9 cellular contexts compared by ENCODE assay signal in genomic region chr19:50331187-50332013, GRCh38. TPM values are rescaled to one million over a fixed set of nuclear protein-coding genes. Genes with fewer than 3 reads are reported as not detected.
A peak's percentile ranks its signal among the peaks of the same experiment; 100 is the strongest.
DNase-seq lines count a peak whose midpoint lies in the region; ATAC-seq and TF ChIP-seq lines count a peak whose summit lies in the region.
"Had no signal": no experiment of that assay in that cellular context is flagged by ENCODE, and none has a peak within 500 bp of the region (broad histone marks: within the 10 kb centered on the region; RNA-seq: fewer than 3 reads in every experiment).

No MANE protein-coding gene starts in this region.

- ATAC-seq in GM23338 (no peak), GM18858 (IDR thresholded peaks at IDR 0.05; ENCODE audit: unreplicated experiment) (no peak)
- no peak for ATAC-seq in activated naive CD8-positive, alpha-beta T cell treated with anti-CD3 and anti-CD28 coated beads, Interleukin-2, amount 50 U/mL, for 24 hours

- H3K79me2 ChIP-seq in GM23338 (replicated peaks; ENCODE audit: insufficient read depth), result peaks cover 16% of the 10 kb centered on the region

- H3K4me3 ChIP-seq in BLaER1 (peak overlapping the region; percentile 59), GM23338 (peak overlapping the region; percentile 88), muscle layer of duodenum (ENCODE audit: low read depth in 1 of 2, low read length in 2 of 2) (peak overlapping the region; percentile 3 to 51)

- peak overlapping the region; percentile 76 for H3K4me2 ChIP-seq in BLaER1
- peak overlapping the region; percentile 98 for H3K4me2 ChIP-seq in GM23338

- H3K36me3 Mint-ChIP-seq in GM23338 (ENCODE audit: low read depth), result peaks cover 60% of the 10 kb centered on the region
- H3K36me3 Mint-ChIP-seq in activated naive CD8-positive, alpha-beta T cell treated with anti-CD3 and anti-CD28 coated beads, Interleukin-2, amount 50 U/mL, for 24 hours (ENCODE audit: low read depth), result peaks cover 21% of the 10 kb centered on the region

- H3K27ac ChIP-seq in BLaER1 (no peak overlapping the region), GM23338 (ENCODE audit: low read depth) (peak overlapping the region; percentile 100), muscle layer of duodenum (ENCODE audit: low read length) (no peak overlapping the region)

- H3K36me3 ChIP-seq in BLaER1 (no peaks in the 10 kb centered on the region), GM23338 (ENCODE audit: insufficient read depth) (no peaks in the 10 kb centered on the region), muscle layer of duodenum (ENCODE audit: control insufficient read depth in 1 of 2, insufficient read depth in 2 of 2, low read length in 2 of 2) (no peaks in the 10 kb centered on the region)

- H4K20me1 ChIP-seq in BLaER1 (peaks cover 3% of the 10 kb centered on the region; the same call in 1 of the 2 replicates), GM23338 (replicated peaks; ENCODE audit: insufficient read depth) (peaks cover 12% of the 10 kb centered on the region; the same call in 1 of the 2 replicates)

- H3K27me3 ChIP-seq in BLaER1 (peaks cover 49% of the 10 kb centered on the region), GM23338 (ENCODE audit: insufficient read depth) (peaks cover 25% of the 10 kb centered on the region), muscle layer of duodenum (ENCODE audit: low read depth, low read length) (peaks cover 38% of the 10 kb centered on the region)

- peaks cover 24% of the 10 kb centered on the region for H3K4me1 ChIP-seq in BLaER1
- H3K4me1 ChIP-seq in GM23338 (ENCODE audit: insufficient read depth), result peaks cover 26% of the 10 kb centered on the region
- peaks cover 6 to 39% of the 10 kb centered on the region in 2 donors for H3K4me1 ChIP-seq in muscle layer of duodenum (ENCODE audit: control insufficient read depth in 1 of 2, insufficient read depth in 2 of 2, low read length in 2 of 2)

- TF ChIP-seq CTCF in GM23338 (conservative IDR thresholded peaks at IDR 0.05; ENCODE audit: low read depth in 2 of 2), result no peak

- H3K9me3 ChIP-seq in BLaER1 (peaks cover 21% of the 10 kb centered on the region), muscle layer of duodenum (ENCODE audit: control insufficient read depth in 1 of 2, low read length in 2 of 2) (no peaks in the 10 kb centered on the region)

- peak; percentile 94 for DNase-seq in GM23338 (ENCODE audit: low spot score)
- DNase-seq in activated naive CD8-positive, alpha-beta T cell treated with anti-CD3 and anti-CD28 coated beads, Interleukin-2, amount 50 U/mL, for 24 hours, result no peak
- no peak for DNase-seq in germinal center (ENCODE audit: low spot score)
- no peak for DNase-seq in GM19240 (ENCODE audit: insufficient read length, low spot score)
- no peak for DNase-seq in NCI-H187 (lab: John Stamatoyannopoulos, UW)

- 0 out of 2 replicates have a peak, but pooled peaks cover 3% of the 10 kb centered on the region for H3K9me2 ChIP-seq in GM23338 (ENCODE audit: insufficient read depth)

- peaks cover 21% of the 10 kb centered on the region for H3F3A ChIP-seq in GM23338 (replicated peaks; ENCODE audit: low read depth)

- no peak overlapping the region for H3K4me3 Mint-ChIP-seq in GM23338
- H3K4me3 Mint-ChIP-seq in activated naive CD8-positive, alpha-beta T cell treated with anti-CD3 and anti-CD28 coated beads, Interleukin-2, amount 50 U/mL, for 24 hours, result peak overlapping the region; percentile 54

- no peaks in the 10 kb centered on the region for H3K4me1 Mint-ChIP-seq in GM23338
- H3K4me1 Mint-ChIP-seq in activated naive CD8-positive, alpha-beta T cell treated with anti-CD3 and anti-CD28 coated beads, Interleukin-2, amount 50 U/mL, for 24 hours, result peaks cover 66% of the 10 kb centered on the region

- H3K27me3 Mint-ChIP-seq in GM23338 (ENCODE audit: insufficient read depth, low read depth, poor library complexity), result peaks cover 18% of the 10 kb centered on the region
- H3K27me3 Mint-ChIP-seq in activated naive CD8-positive, alpha-beta T cell treated with anti-CD3 and anti-CD28 coated beads, Interleukin-2, amount 50 U/mL, for 24 hours, result peaks cover 69% of the 10 kb centered on the region

- H3K9me3 Mint-ChIP-seq in GM23338, result peaks cover 85% of the 10 kb centered on the region
- peaks cover 5% of the 10 kb centered on the region for H3K9me3 Mint-ChIP-seq in activated naive CD8-positive, alpha-beta T cell treated with anti-CD3 and anti-CD28 coated beads, Interleukin-2, amount 50 U/mL, for 24 hours

- H3K9ac ChIP-seq in BLaER1, result no peak overlapping the region

- H3K27ac Mint-ChIP-seq in GM23338, result no peak overlapping the region
- peak overlapping the region; percentile 2 for H3K27ac Mint-ChIP-seq in activated naive CD8-positive, alpha-beta T cell treated with anti-CD3 and anti-CD28 coated beads, Interleukin-2, amount 50 U/mL, for 24 hours

- no peak overlapping the region for H2AFZ ChIP-seq in GM23338

TF ChIP-seq in GM23338, 12 proteins besides CTCF, POLR2A, EP300 and RAD21 (continues in another document):
- TF ChIP-seq STAT1 (IDR thresholded peaks at IDR 0.05; ENCODE audit: unreplicated experiment), result no peak
- no peak for TF ChIP-seq NANOG (IDR thresholded peaks at IDR 0.05; ENCODE audit: borderline replicate concordance)
- no peak for TF ChIP-seq POLR2AphosphoS5 (IDR thresholded peaks at IDR 0.05; ENCODE audit: low read depth)
- no peak for TF ChIP-seq REST (IDR thresholded peaks at IDR 0.05; ENCODE audit: unreplicated experiment)
- TF ChIP-seq EZH2phosphoT487 (IDR thresholded peaks at IDR 0.05; ENCODE audit: unreplicated experiment), result no peak

RNA-seq across cellular contexts. Expression of gene KCNC3, which starts 2.2 kb away (rescaled TPM):
- total RNA-seq in GM23338 (2014; rRNA removed; shearing (Covaris generic)), result 2.7 and 3.4 TPM in 2 replicates
- polyA plus RNA-seq in GM23338 (2016; fragmentation: Nextera tagmentation; extraction: Ambion mirVana), result 0.89 and 1.3 TPM in 2 replicates
- total RNA-seq: HT1080 had no signal

RNA-seq across cellular contexts. Expression of gene NAPSA, which starts 34.0 kb away (rescaled TPM):
- 0.14 and 0.27 TPM in 2 replicates for total RNA-seq in GM23338 (2014; rRNA removed; shearing (Covaris generic))
- 0.63 and 0.99 TPM in 2 replicates for polyA plus RNA-seq in GM23338 (2016; fragmentation: Nextera tagmentation; extraction: Ambion mirVana)
- total RNA-seq: HT1080 had no signal

RNA-seq across cellular contexts. Expression of gene NR1H2, which starts 44.9 kb away (rescaled TPM):
- 54.6 and 70.2 TPM in 2 replicates for total RNA-seq in GM23338 (2014; rRNA removed; shearing (Covaris generic))
- polyA plus RNA-seq in GM23338 (2016; fragmentation: Nextera tagmentation; extraction: Ambion mirVana), result 29.8 and 32.9 TPM in 2 replicates

RNA-seq across cellular contexts. Expression of gene POLD1, which starts 52.7 kb away (rescaled TPM):
- 141 and 173 TPM in 2 replicates for total RNA-seq in GM23338 (2014; rRNA removed; shearing (Covaris generic))
- polyA plus RNA-seq in GM23338 (2016; fragmentation: Nextera tagmentation; extraction: Ambion mirVana), result 111 and 113 TPM in 2 replicates

Comparison
In these comparisons a context has a peak if more than half of its experiments do, and no peak if none do; other contexts are left out.
1. H3K4me3 ChIP-seq: peak in every context shown above with its lines; median percentile 88 in GM23338; 59 in BLaER1; 27 in muscle layer of duodenum.